13 cellular contexts compared by ENCODE assay signal in the genomic region with DNA sequence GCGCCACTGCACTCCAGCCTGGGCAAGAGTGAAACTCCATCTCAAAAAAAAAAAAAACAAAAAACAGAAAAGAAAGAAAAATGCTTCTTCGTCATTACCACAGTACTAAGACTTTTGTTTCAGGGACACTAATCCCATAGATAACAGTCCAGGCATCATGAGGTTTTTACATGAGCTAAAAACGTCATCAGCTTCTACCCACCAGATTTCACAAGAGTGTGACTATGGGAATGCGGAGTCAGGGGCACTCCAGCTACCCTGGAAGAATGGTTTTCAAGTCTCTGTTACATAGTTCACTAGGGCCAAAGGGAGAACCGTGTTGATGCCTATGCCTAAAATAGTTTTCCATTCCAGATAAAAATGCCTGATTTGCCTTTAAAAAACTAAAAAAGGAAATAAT. TPM values are rescaled to one million over a fixed set of nuclear protein-coding genes. Genes with fewer than 3 reads are reported as not detected.
DNase-seq lines count a peak whose midpoint lies in the region; ATAC-seq, FAIRE-seq and TF ChIP-seq lines count a peak whose summit lies in the region.
"Had no signal": no experiment of that assay in that cellular context is flagged by ENCODE, and none has a peak within 500 bp of the region (broad histone marks: within the 10 kb centered on the region; RNA-seq: fewer than 3 reads in every experiment).

No MANE protein-coding gene starts in this region.

- H3K27me3 Mint-ChIP-seq in chondrocyte (ENCODE audit: low read depth) (no peaks in the 10 kb centered on the region), natural killer cell (ENCODE audit: low read depth in 2 of 2) (no peaks in the 10 kb centered on the region)
- H3K27me3 Mint-ChIP-seq: stimulated activated memory B cell treated with anti-CD40 and anti-IgM and Interleukin-4, amounts not matched to agents 10 μg/mL and 1 μg/mL and 100 μg/mL, for 72 hours had no signal

- DNase-seq in HepG2 (ENCODE audit: low spot score) (no peak), chondrocyte (ENCODE audit: low spot score) (no peak), omental fat pad (ENCODE audit: low spot score) (no peak), hypothalamus (lab: John Stamatoyannopoulos, UW) (no peak), natural killer cell (no peak), SHP77 treated with DMSO at 0.1 percent for 48 hours (lab: John Stamatoyannopoulos, UW) (no peak)
- no peak for DNase-seq in stimulated activated naive CD4-positive, alpha-beta T cell (lab: John Stamatoyannopoulos, UW)
- DNase-seq: amygdala; naive thymus-derived CD8-positive, alpha-beta T cell; NCI-H1105 treated with DMSO at 0.1 percent for 48 hours; NCI-H82 had no signal

- TF ChIP-seq RAD21 in liver (IDR thresholded peaks at IDR 0.05) (peak in 1 of 2 donors; percentile 12), HepG2 (CRISPR knock-in tag; IDR thresholded peaks at IDR 0.05) (no peak)

- intact Hi-C loops in HepG2 (cut with micrococcal nuclease; ENCODE audit: unreplicated experiment) = no loop called here
- intact Hi-C loops in natural killer cell (cut with micrococcal nuclease) = no loop called here

- H2AFZ ChIP-seq in HepG2 (ENCODE audit: low read length) = no peak overlapping the region

- in situ Hi-C loops in HepG2 (cut with HindIII; ENCODE audit: extremely low pct_ligation_motif_present, low pct_unique_long_range_greater_than_20kb) = no loop called here

- H3K27ac Mint-ChIP-seq in chondrocyte (ENCODE audit: unreplicated experiment) = peak overlapping the region; percentile 86
- no peak overlapping the region for H3K27ac Mint-ChIP-seq in natural killer cell
- H3K27ac Mint-ChIP-seq: stimulated activated memory B cell treated with anti-CD40 and anti-IgM and Interleukin-4, amounts not matched to agents 10 μg/mL and 1 μg/mL and 100 μg/mL, for 72 hours had no signal

- CTCF ChIA-PET in HepG2 (lab: Yijun Ruan, JAX; ENCODE audit: low intra/inter-chr PET ratio, low total read pairs) = no interaction called here

- H3K4me3 ChIP-seq in liver (ENCODE audit: low read depth in 1 of 3, low read length in 3 of 3) (no peak overlapping the region), HepG2 (replicated peaks in 1 of 3; ENCODE audit: insufficient read depth in 1 of 3, low read depth in 2 of 3, low read length in 3 of 3) (no peak overlapping the region)

- TF ChIP-seq POLR2A in HepG2 (IDR thresholded peaks at IDR 0.05; ENCODE audit: insufficient read depth in 1 of 2, low read depth in 2 of 2, low read length in 2 of 2) = no peak

- H3K4me1 Mint-ChIP-seq in chondrocyte (ENCODE audit: low read depth) (peaks cover 62% of the 10 kb centered on the region), natural killer cell (peaks cover 10 to 15% of the 10 kb centered on the region in 2 donors)

- peak overlapping the region; percentile 78 to 83 for H3K27ac ChIP-seq in liver (ENCODE audit: low read depth in 1 of 2, low read length in 2 of 2)
- H3K27ac ChIP-seq in HepG2 (ENCODE audit: extremely low read length, insufficient read depth, low read length) = no peak overlapping the region

- peaks cover 17% of the 10 kb centered on the region for H3K79me2 ChIP-seq in HepG2 (ENCODE audit: insufficient read depth, low read length)

- H3K9me3 ChIP-seq in liver (ENCODE audit: control insufficient read depth in 4 of 4, low read length in 3 of 4) (no peaks in the 10 kb centered on the region), HepG2 (ENCODE audit: low read length) (no peaks in the 10 kb centered on the region)

- peaks cover 21% of the 10 kb centered on the region; the same call in 1 of the 2 replicates for H4K20me1 ChIP-seq in HepG2 (ENCODE audit: insufficient read depth, low read length)

- no peak for FAIRE-seq in HepG2 (lab: Jason Lieb, UNC)

- BruUV-seq in HepG2 (replicated peaks; lab: Mats Ljungman, UMichigan) = no TSS peak

- no peaks in the 10 kb centered on the region for H3K9me3 Mint-ChIP-seq in chondrocyte (ENCODE audit: low read depth)
- H3K9me3 Mint-ChIP-seq in natural killer cell = no peaks in the 10 kb centered on the region
- H3K9me3 Mint-ChIP-seq: stimulated activated memory B cell treated with anti-CD40 and anti-IgM and Interleukin-4, amounts not matched to agents 10 μg/mL and 1 μg/mL and 100 μg/mL, for 72 hours had no signal

- H3K27me3 ChIP-seq in liver (ENCODE audit: control insufficient read depth in 4 of 4, insufficient read depth in 4 of 4, low read length in 3 of 4) = no peaks in the 10 kb centered on the region
- H3K27me3 ChIP-seq in HepG2 (ENCODE audit: control insufficient read depth in 1 of 2, insufficient read depth in 2 of 2, low read length in 2 of 2) = no peaks in the 10 kb centered on the region

- 60% methylated on average over 5 of the region's 5 CpGs for WGBS in liver
- 91% methylated on average over 5 of the region's 5 CpGs for WGBS in HepG2 (ENCODE audit: low lambda C conversion rate)

- POLR2A ChIA-PET in HepG2 (lab: Yijun Ruan, JAX) = no interaction called here

- ATAC-seq in HepG2 (no peak), omental fat pad (ENCODE audit: low FRiP score) (peak; percentile 23), natural killer cell (no peak)
- ATAC-seq: naive thymus-derived CD8-positive, alpha-beta T cell; stimulated activated memory B cell treated with anti-CD40 and anti-IgM and Interleukin-4, amounts not matched to agents 10 μg/mL and 1 μg/mL and 100 μg/mL, for 72 hours had no signal

- no peak for TF ChIP-seq CTCF in liver (IDR thresholded peaks at IDR 0.05; ENCODE audit: low read depth, low read length, missing input control)
- no peak for TF ChIP-seq CTCF in HepG2 (CRISPR knock-in tag; IDR thresholded peaks at IDR 0.05)
- TF ChIP-seq CTCF in chondrocyte (IDR thresholded peaks at IDR 0.05) = no peak
- no peak for TF ChIP-seq CTCF in omental fat pad (IDR thresholded peaks at IDR 0.05)
- TF ChIP-seq CTCF in natural killer cell (IDR thresholded peaks at IDR 0.05) = no peak

- H3K4me3 Mint-ChIP-seq in chondrocyte (ENCODE audit: unreplicated experiment) (no peak overlapping the region), natural killer cell (no peak overlapping the region)
- H3K4me3 Mint-ChIP-seq: naive thymus-derived CD8-positive, alpha-beta T cell; stimulated activated memory B cell treated with anti-CD40 and anti-IgM and Interleukin-4, amounts not matched to agents 10 μg/mL and 1 μg/mL and 100 μg/mL, for 72 hours had no signal

- H3K36me3 Mint-ChIP-seq in chondrocyte (ENCODE audit: low read depth) = no peaks in the 10 kb centered on the region
- no peaks in the 10 kb centered on the region for H3K36me3 Mint-ChIP-seq in natural killer cell

- H3K4me2 ChIP-seq in HepG2 (ENCODE audit: low read depth, low read length) = no peak overlapping the region

- H3K9ac ChIP-seq in liver (ENCODE audit: low read depth in 1 of 2, low read length in 2 of 2) (peak overlapping the region in 1 of 2 donors; percentile 37), HepG2 (ENCODE audit: insufficient read depth, low read depth, low read length) (no peak overlapping the region)

- H3K36me3 ChIP-seq in liver (ENCODE audit: control insufficient read depth in 4 of 4, insufficient read depth in 3 of 4, low read depth in 1 of 4, low read length in 3 of 4) (peaks cover 0 to 3% (median 2%) of the 10 kb centered on the region in 4 donors), HepG2 (replicated peaks in 1 of 2; ENCODE audit: control insufficient read depth in 1 of 2, insufficient read depth in 2 of 2, low read length in 2 of 2) (peaks cover 1 to 13% of the 10 kb centered on the region in 2 experiments; a peak in 4 of 5 replicates)

- TF ChIP-seq EP300 in HepG2 (IDR thresholded peaks at IDR 0.05; ENCODE audit: low read depth in 2 of 2, low read length in 2 of 2) (no peak), HepG2 (CRISPR knock-in tag; IDR thresholded peaks at IDR 0.05; ENCODE audit: borderline replicate concordance) (no peak)

- H3K4me1 ChIP-seq in liver (ENCODE audit: control insufficient read depth in 4 of 4, insufficient read depth in 4 of 4, low read length in 3 of 4) (peaks cover 35 to 82% (median 69%) of the 10 kb centered on the region in 4 donors), HepG2 (ENCODE audit: insufficient read depth, low read length) (peaks cover 34% of the 10 kb centered on the region)

TF ChIP-seq in liver, 16 proteins besides CTCF, POLR2A, EP300 and RAD21 (continues in another document):
- TF ChIP-seq TAF1 (conservative IDR thresholded peaks at IDR 0.05) (no peak), SP1 (IDR thresholded peaks at IDR 0.05) (peak; percentile 32), RXRA (IDR thresholded peaks at IDR 0.05) (peak in 1 of 2 donors; percentile 39)

TF ChIP-seq in HepG2, 621 proteins besides CTCF, POLR2A, EP300 and RAD21 (continues in another document):
- TF ChIP-seq ZNF33B (CRISPR knock-in tag; IDR thresholded peaks at IDR 0.05) = no peak

RNA-seq across cellular contexts. Expression of a gene that starts 33.2 kb away (rescaled TPM):
- 10 to 100 TPM in 1 of 2 donors, 1 to 10 TPM in 1; 9.8 to 31.0 TPM for total RNA-seq in liver
- polyA plus RNA-seq in liver = 10 to 100 TPM; 19.3 to 36.9 TPM
- total RNA-seq in HepG2 (2016; rRNA removed; fragmentation: Illumina TruSeq; extraction: Trizol) = 15.2 and 15.6 TPM in 2 replicates
- 5.8 and 6.2 TPM in 2 replicates for total RNA-seq in HepG2 (2016; cell fraction: cytosol; rRNA removed; fragmentation: Illumina TruSeq; extraction: Trizol; ENCODE audit: low read depth)
- total RNA-seq in HepG2 (2016; cell fraction: insoluble cytoplasmic fraction; rRNA removed; fragmentation: Illumina TruSeq; extraction: Trizol) = 13.5 and 15.3 TPM in 2 replicates
- total RNA-seq in HepG2 (2016; cell fraction: membrane; rRNA removed; fragmentation: Illumina TruSeq; extraction: Trizol) = 12.0 and 13.1 TPM in 2 replicates
- 6.5 and 7.9 TPM in 2 replicates for total RNA-seq in HepG2 (2016; cell fraction: nucleus; rRNA removed; fragmentation: Illumina TruSeq; extraction: Trizol)
- 27.3 and 30.5 TPM in 2 replicates for polyA plus RNA-seq in HepG2 (2011; rRNA removed)
- polyA plus RNA-seq in HepG2 (2011; cell fraction: cytosol; rRNA removed) = 28.4 and 39.0 TPM in 2 replicates
- 12.0 and 13.8 TPM in 2 replicates for polyA plus RNA-seq in HepG2 (2011; cell fraction: nucleus; rRNA removed)
- polyA plus RNA-seq in HepG2 (2012) = 14.6 and 20.9 TPM in 2 replicates
- 4.5 and 5.9 TPM in 2 replicates for polyA plus RNA-seq in HepG2 (2016; cell fraction: cytosol; fragmentation: Illumina TruSeq; extraction: Trizol; ENCODE audit: low read depth)
- 13.3 and 15.2 TPM in 2 replicates for polyA plus RNA-seq in HepG2 (2016; cell fraction: insoluble cytoplasmic fraction; fragmentation: Illumina TruSeq; extraction: Trizol; ENCODE audit: low read depth)
- polyA plus RNA-seq in HepG2 (2016; cell fraction: membrane; fragmentation: Illumina TruSeq; extraction: Trizol; ENCODE audit: low read depth) = 7.5 and 8.5 TPM in 2 replicates
- 9.6 and 9.8 TPM in 2 replicates for polyA plus RNA-seq in HepG2 (2016; cell fraction: nucleus; fragmentation: Illumina TruSeq; extraction: Trizol; ENCODE audit: insufficient read depth, low read depth)
- polyA minus RNA-seq in HepG2 (2011; rRNA and poly(A)+ RNA removed; ENCODE audit: low replicate concordance) = 7.5 and 23.0 TPM in 2 replicates
- polyA minus RNA-seq in HepG2 (2011; cell fraction: cytosol; rRNA and poly(A)+ RNA removed) = 12.6 and 15.1 TPM in 2 replicates
- 8.2 TPM in 2 replicates for polyA minus RNA-seq in HepG2 (2011; cell fraction: nucleus; rRNA and poly(A)+ RNA removed)
- 3.6 to 7.8 TPM (median 6.3 TPM) in 3 replicates for total RNA-seq in chondrocyte
- 10 to 100 TPM; 34.7 to 67.9 (median 49.4) TPM for total RNA-seq in omental fat pad
- 1 to 10 TPM; 1.0 to 3.3 (median 1.2) TPM for total RNA-seq in natural killer cell
